ENCODE assay signal across 1 cellular context in genomic region chr5:59709833-59710232, GRCh38.
A peak's percentile ranks its signal among the peaks of the same experiment; 100 is the strongest.
TF ChIP-seq lines count a peak whose summit lies in the region.

No MANE protein-coding gene starts in this region.

TF ChIP-seq in H1, 55 proteins besides CTCF, POLR2A, EP300 and RAD21:
- 0 out of 2 replicates have a peak, but pooled peaks have one; percentile 1 for TF ChIP-seq TBP (IDR thresholded peaks at IDR 0.05; ENCODE audit: low read depth, low read length)
- 0 out of 4 replicates have a peak, but pooled peaks of 1 of the 2 experiments have one; percentile 46 for TF ChIP-seq HDAC2 (IDR thresholded peaks at IDR 0.05; ENCODE audit: borderline replicate concordance in 1 of 2, low read depth in 2 of 2, low read length in 2 of 2)
- TF ChIP-seq SP1 (IDR thresholded peaks at IDR 0.05; ENCODE audit: low read depth, low read length) = no peak
